ENCODE assay signal across 14 cellular contexts in the genomic region with DNA sequence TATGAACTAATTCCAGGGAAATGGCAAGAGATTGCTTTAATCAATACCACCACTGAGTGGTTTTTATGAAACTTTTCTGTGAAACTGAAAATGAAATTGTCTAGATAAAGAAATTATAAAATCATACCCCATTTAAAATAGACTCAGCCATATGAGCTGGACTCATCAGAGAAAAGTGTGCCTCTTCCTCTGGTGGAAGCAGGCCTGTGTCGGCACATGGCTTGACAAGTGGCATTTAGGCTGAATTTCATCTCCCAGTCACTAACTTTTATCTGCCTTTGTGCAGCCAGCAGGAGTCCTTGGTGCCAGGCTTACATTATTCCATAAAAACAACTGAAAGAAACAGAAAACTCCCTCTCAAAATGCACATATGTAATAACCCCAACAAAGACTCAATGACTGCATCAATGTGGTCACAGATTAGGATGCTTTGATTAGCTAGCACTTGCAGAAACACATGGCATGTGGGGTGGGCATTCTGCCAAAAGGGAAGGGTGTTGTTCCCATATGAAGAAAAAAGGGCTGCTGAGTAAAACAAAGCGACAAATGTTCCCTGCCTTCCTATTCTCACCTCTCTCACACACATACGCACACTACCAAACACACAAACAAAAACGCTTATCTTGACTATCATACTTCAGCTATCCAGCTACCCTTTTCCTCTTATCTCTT.
DNase-seq lines count a peak whose midpoint lies in the region; ATAC-seq and TF ChIP-seq lines count a peak whose summit lies in the region.
"Had no signal": no experiment of that assay in that cellular context is flagged by ENCODE, and none has a peak within 500 bp of the region (broad histone marks: within the 10 kb centered on the region; RNA-seq: fewer than 3 reads in every experiment).

No MANE protein-coding gene starts in this region.

- ATAC-seq in HG02970 (IDR thresholded peaks at IDR 0.05; ENCODE audit: low FRiP score, unreplicated experiment), result no peak
- ATAC-seq: activated CD8-positive, alpha-beta memory T cell treated with anti-CD3 and anti-CD28 coated beads, Interleukin-2, amount 10 ng/mL, durations not matched to agents 7 days and 5 days; left colon had no signal

- H3K27ac ChIP-seq in thyroid gland, result no peak overlapping the region
- H3K27ac ChIP-seq: sigmoid colon, SJSA1 had no signal

- no peak overlapping the region for H3K4me3 Mint-ChIP-seq in activated naive CD8-positive, alpha-beta T cell treated with anti-CD3 and anti-CD28 coated beads for 36 hours
- H3K4me3 Mint-ChIP-seq: activated CD8-positive, alpha-beta memory T cell treated with anti-CD3 and anti-CD28 coated beads, Interleukin-2, amount 10 ng/mL, durations not matched to agents 7 days and 5 days had no signal

- TF ChIP-seq POLR2A in thyroid gland (IDR thresholded peaks at IDR 0.05), result no peak

- no peak overlapping the region for H3K4me3 ChIP-seq in thyroid gland (replicated peaks in 1 of 3)
- H3K4me3 ChIP-seq: sigmoid colon, SJSA1 had no signal

- no peaks in the 10 kb centered on the region for H3K9me3 ChIP-seq in thyroid gland
- H3K9me3 ChIP-seq: Caco-2, SJSA1 had no signal

- no peaks in the 10 kb centered on the region for H3K36me3 ChIP-seq in thyroid gland
- H3K36me3 ChIP-seq: sigmoid colon, SJSA1 had no signal

- 68 to 73% methylated on average over 4 of the region's 4 CpGs for WGBS in thyroid gland, 2 donors

- no peak for TF ChIP-seq CTCF in thyroid gland (IDR thresholded peaks at IDR 0.05)

- no peaks in the 10 kb centered on the region for H3K4me1 ChIP-seq in thyroid gland
- H3K4me1 ChIP-seq: Caco-2, sigmoid colon, SJSA1 had no signal

- H3K9me3 Mint-ChIP-seq in activated naive CD8-positive, alpha-beta T cell treated with anti-CD3 and anti-CD28 coated beads for 36 hours, result peaks cover 8% of the 10 kb centered on the region

- H3K36me3 Mint-ChIP-seq in activated naive CD8-positive, alpha-beta T cell treated with anti-CD3 and anti-CD28 coated beads for 36 hours, result no peaks in the 10 kb centered on the region
- H3K36me3 Mint-ChIP-seq: activated CD8-positive, alpha-beta memory T cell treated with anti-CD3 and anti-CD28 coated beads, Interleukin-2, amount 10 ng/mL, durations not matched to agents 7 days and 5 days had no signal

- H3K4me1 Mint-ChIP-seq in activated naive CD8-positive, alpha-beta T cell treated with anti-CD3 and anti-CD28 coated beads for 36 hours, result no peaks in the 10 kb centered on the region
- H3K4me1 Mint-ChIP-seq: activated CD8-positive, alpha-beta memory T cell treated with anti-CD3 and anti-CD28 coated beads, Interleukin-2, amount 10 ng/mL, durations not matched to agents 7 days and 5 days had no signal

- intact Hi-C loops in thyroid gland (cut with DNase I), result no loop called here

- H3K27ac Mint-ChIP-seq in activated naive CD8-positive, alpha-beta T cell treated with anti-CD3 and anti-CD28 coated beads for 36 hours, result no peak overlapping the region
- H3K27ac Mint-ChIP-seq: activated CD8-positive, alpha-beta memory T cell treated with anti-CD3 and anti-CD28 coated beads, Interleukin-2, amount 10 ng/mL, durations not matched to agents 7 days and 5 days had no signal

- H3K27me3 ChIP-seq in thyroid gland, result no peaks in the 10 kb centered on the region
- H3K27me3 ChIP-seq: sigmoid colon, SJSA1 had no signal

- DNase-seq in COR-L47 (lab: John Stamatoyannopoulos, UW), result peak; percentile 49
- peak; percentile 14 to 34 for DNase-seq in Kasumi-1 (lab: John Stamatoyannopoulos, UW)
- DNase-seq in SK-MEL-5 (ENCODE audit: low read depth, low spot score), result peak; percentile 50
- DNase-seq in glomerular endothelial cell (ENCODE audit: extremely low read depth, low read depth, low spot score), result peak; percentile 25
- no peak for DNase-seq in SW 1271 (lab: John Stamatoyannopoulos, UW)
- DNase-seq in thyroid gland, result no peak
- no peak for DNase-seq in activated naive CD8-positive, alpha-beta T cell treated with anti-CD3 and anti-CD28 coated beads for 36 hours
- DNase-seq: activated CD8-positive, alpha-beta memory T cell treated with anti-CD3 and anti-CD28 coated beads, Interleukin-2, amount 10 ng/mL, durations not matched to agents 7 days and 5 days; Caco-2; effector CD4-positive, alpha-beta T cell; left colon; sigmoid colon had no signal

- in situ Hi-C loops in SK-MEL-5 (cut with HindIII; ENCODE audit: low pct_unique_long_range_greater_than_20kb, low sequenced_read_pairs), result no loop called here

- no peaks in the 10 kb centered on the region for H3K27me3 Mint-ChIP-seq in activated naive CD8-positive, alpha-beta T cell treated with anti-CD3 and anti-CD28 coated beads for 36 hours
- H3K27me3 Mint-ChIP-seq: activated CD8-positive, alpha-beta memory T cell treated with anti-CD3 and anti-CD28 coated beads, Interleukin-2, amount 10 ng/mL, durations not matched to agents 7 days and 5 days had no signal

Comparison
In these comparisons a context has a peak if more than half of its experiments do, and no peak if none do; other contexts are left out.
1. DNase-seq: peak in COR-L47 (single experiment), Kasumi-1 (2 of 2), SK-MEL-5 (single experiment) and glomerular endothelial cell (single experiment); none in SW 1271 (0 of 2), thyroid gland (0 of 2) and activated naive CD8-positive, alpha-beta T cell treated with anti-CD3 and anti-CD28 coated beads for 36 hours (single experiment).